In the genomic region with DNA sequence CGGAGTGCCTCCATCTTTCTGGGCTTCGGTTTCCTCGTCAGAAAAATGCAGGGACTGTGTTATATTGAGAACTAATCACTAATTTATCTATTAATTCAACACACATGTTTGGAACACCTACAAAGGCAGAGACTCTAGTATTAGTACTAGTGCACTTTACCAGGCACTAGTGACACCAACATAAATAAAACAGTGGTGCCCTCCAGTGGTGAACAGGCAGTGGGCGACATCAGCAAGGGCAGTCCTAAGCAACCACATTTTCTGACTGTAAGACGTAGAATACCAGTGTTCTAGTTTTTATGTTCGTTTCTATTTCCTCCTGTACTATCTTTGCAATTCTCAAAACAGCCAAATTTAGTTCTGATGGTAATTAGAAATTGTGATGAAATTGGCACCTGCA, we compare ENCODE assay signal across 9 cellular contexts.
A peak's percentile ranks its signal among the peaks of the same experiment; 100 is the strongest.
DNase-seq lines count a peak whose midpoint lies in the region; ATAC-seq, FAIRE-seq and TF ChIP-seq lines count a peak whose summit lies in the region.
"Had no signal": no experiment of that assay in that cellular context is flagged by ENCODE, and none has a peak within 500 bp of the region (broad histone marks: within the 10 kb centered on the region; RNA-seq: fewer than 3 reads in every experiment).

No MANE protein-coding gene starts in this region.

- H3K4me3 ChIP-seq in endothelial cell of umbilical vein (replicated peaks in 1 of 3; ENCODE audit: insufficient read depth in 1 of 3, low read depth in 1 of 3, low read length in 3 of 3) (no peak overlapping the region), psoas muscle (no peak overlapping the region)
- H3K4me3 ChIP-seq in effector memory CD4-positive, alpha-beta T cell (ENCODE audit: insufficient read depth, low read depth, low read length, poor library complexity, severe bottlenecking), result no peak overlapping the region

- peaks cover 2% of the 10 kb centered on the region for H4K20me1 ChIP-seq in endothelial cell of umbilical vein (replicated peaks; ENCODE audit: control insufficient read depth, extremely low read depth, insufficient read depth, low read length)

- no peak for TF ChIP-seq POLR2A in endothelial cell of umbilical vein (IDR thresholded peaks at IDR 0.05; ENCODE audit: low read depth, low read length)

- WGBS in psoas muscle, 3 donors, result 69 to 87% (median 84%) methylated on average over 6 of the region's 6 CpGs

- peak; percentile 71 for FAIRE-seq in endothelial cell of umbilical vein (lab: Jason Lieb, UNC)

- H3K9ac ChIP-seq in endothelial cell of umbilical vein (replicated peaks; ENCODE audit: extremely low read depth, insufficient read depth, low read length), result no peak overlapping the region

- dilution Hi-C loops in endothelial cell of umbilical vein (cut with MboI; ENCODE audit: extremely low pct_ligation_motif_present, low sequenced_read_pairs), result no loop called here

- H3K36me3 ChIP-seq in endothelial cell of umbilical vein (ENCODE audit: control insufficient read depth in 2 of 2, extremely low read depth in 1 of 2, insufficient read depth in 2 of 2, low read length in 2 of 2) (peaks cover 10 to 18% of the 10 kb centered on the region in 2 experiments), psoas muscle (ENCODE audit: insufficient read depth in 1 of 2, low read depth in 1 of 2) (peaks cover 0 to 13% of the 10 kb centered on the region in 2 donors)
- no peaks in the 10 kb centered on the region for H3K36me3 ChIP-seq in effector memory CD4-positive, alpha-beta T cell (ENCODE audit: control insufficient read depth, insufficient read depth, low read length)
- H3K36me3 ChIP-seq: neutrophil had no signal

- POLR2A ChIA-PET in RWPE1 (lab: Yijun Ruan, JAX; ENCODE audit: low non-redundant PET), result no interaction called here
- POLR2A ChIA-PET in endothelial cell of umbilical vein (lab: Charles Lee), result no interaction called here

- H3K4me2 ChIP-seq in endothelial cell of umbilical vein (ENCODE audit: insufficient read depth, low read length), result no peak overlapping the region

- intact Hi-C loops in endothelial cell of umbilical vein (cut with micrococcal nuclease), result loop anchor here (1.0 kb wide), 2 partner anchors 117 to 213 kb away; no protein-coding TSS in a partner anchor
- intact Hi-C loops in psoas muscle (cut with DNase I), result no loop called here

- no peaks in the 10 kb centered on the region for H3K4me1 ChIP-seq in endothelial cell of umbilical vein (ENCODE audit: control insufficient read depth, extremely low read depth, insufficient read depth, low read length)
- no peaks in the 10 kb centered on the region for H3K4me1 ChIP-seq in psoas muscle
- H3K4me1 ChIP-seq in effector memory CD4-positive, alpha-beta T cell (ENCODE audit: control insufficient read depth, insufficient read depth, low read length, poor library complexity, severe bottlenecking), result no peaks in the 10 kb centered on the region

- H3K9me3 ChIP-seq in endothelial cell of umbilical vein (replicated peaks; ENCODE audit: control insufficient read depth, insufficient read depth, low read length), result no peaks in the 10 kb centered on the region
- H3K9me3 ChIP-seq in psoas muscle, result no peaks in the 10 kb centered on the region
- H3K9me3 ChIP-seq in effector memory CD4-positive, alpha-beta T cell (ENCODE audit: control insufficient read depth, low read length), result no peaks in the 10 kb centered on the region
- H3K9me3 ChIP-seq: neutrophil had no signal

- H3K27me3 ChIP-seq in endothelial cell of umbilical vein (ENCODE audit: control insufficient read depth in 2 of 2, insufficient read depth in 2 of 2, low read length in 2 of 2) (no peaks in the 10 kb centered on the region), psoas muscle (ENCODE audit: insufficient read depth in 3 of 3, low read length in 2 of 3) (no peaks in the 10 kb centered on the region)
- H3K27me3 ChIP-seq in effector memory CD4-positive, alpha-beta T cell (replicated peaks; ENCODE audit: control insufficient read depth, insufficient read depth, low read length, poor library complexity, severe bottlenecking), result no peaks in the 10 kb centered on the region
- H3K27me3 ChIP-seq: neutrophil had no signal

- DNase-seq in Daoy (ENCODE audit: low read depth) (peak; percentile 5), RWPE1 (ENCODE audit: low spot score) (peak; percentile 30), endothelial cell of umbilical vein (ENCODE audit: low read depth, low spot score) (peak; percentile 21), psoas muscle (no peak), NCI-H226 (no peak)
- DNase-seq in effector memory CD4-positive, alpha-beta T cell, result no peak

- TF ChIP-seq CTCF in RWPE1 (conservative IDR thresholded peaks at IDR 0.05; ENCODE audit: low read depth) (peak; percentile 34), endothelial cell of umbilical vein (IDR thresholded peaks at IDR 0.05; ENCODE audit: extremely low read depth in 1 of 2, insufficient read depth in 1 of 2, low read depth in 1 of 2, low read length in 2 of 2) (peak; percentile 41 to 50), psoas muscle (IDR thresholded peaks at IDR 0.05) (peak; percentile 13)

- no peaks in the 10 kb centered on the region for H3K9me1 ChIP-seq in endothelial cell of umbilical vein (replicated peaks; ENCODE audit: control insufficient read depth, extremely low read depth, insufficient read depth, low read length)

- CTCF ChIA-PET in RWPE1 (lab: Yijun Ruan, JAX), result interaction anchor here (0.7 kb wide), 1 partner anchor 250 kb away, joined by 5 read pairs; no protein-coding TSS in a partner anchor
- CTCF ChIA-PET in endothelial cell of umbilical vein (lab: Charles Lee), result interaction anchor here (1.6 kb wide), 1 partner anchor 278 kb away, joined by 6 read pairs; no protein-coding TSS in a partner anchor

- H3K27ac ChIP-seq in RWPE1, result no peak overlapping the region
- no peak overlapping the region for H3K27ac ChIP-seq in endothelial cell of umbilical vein (ENCODE audit: insufficient read depth, low read depth, low read length)
- no peak overlapping the region for H3K27ac ChIP-seq in psoas muscle
- H3K27ac ChIP-seq in effector memory CD4-positive, alpha-beta T cell (ENCODE audit: insufficient read depth, low read length, poor library complexity, severe bottlenecking), result no peak overlapping the region
- H3K27ac ChIP-seq: neutrophil had no signal

- ATAC-seq in GM19328 (IDR thresholded peaks at IDR 0.05; ENCODE audit: unreplicated experiment), result peak; percentile 73
- ATAC-seq in HG03469 (IDR thresholded peaks at IDR 0.05; ENCODE audit: unreplicated experiment), result peak; percentile 86
- ATAC-seq in psoas muscle, result no peak

- no peak overlapping the region for H2AFZ ChIP-seq in endothelial cell of umbilical vein (ENCODE audit: low read depth, low read length)

- BruUV-seq in endothelial cell of umbilical vein (replicated peaks; lab: Mats Ljungman, UMichigan), result no TSS peak

- no peaks in the 10 kb centered on the region for H3K79me2 ChIP-seq in endothelial cell of umbilical vein (ENCODE audit: control insufficient read depth, insufficient read depth, low read length)

TF ChIP-seq in endothelial cell of umbilical vein, 7 proteins besides CTCF, POLR2A, EP300 and RAD21:
- TF ChIP-seq GATA2 (IDR thresholded peaks at IDR 0.05; ENCODE audit: insufficient read depth, insufficient read length, low read depth, low read length) (no peak), EZH2 (IDR thresholded peaks at IDR 0.05; ENCODE audit: borderline replicate concordance, low read depth, low read length, severe bottlenecking) (no peak), MYC (IDR thresholded peaks at IDR 0.05; ENCODE audit: low read depth, low read length) (no peak), JUN (IDR thresholded peaks at IDR 0.05; ENCODE audit: borderline replicate concordance, insufficient read depth, insufficient read length, low read depth) (no peak), POLR2AphosphoS5 (IDR thresholded peaks at IDR 0.05; ENCODE audit: insufficient read depth, low read depth, low read length) (no peak), FOS (IDR thresholded peaks at IDR 0.05; ENCODE audit: borderline replicate concordance, insufficient read depth, low read length) (no peak)
- TF ChIP-seq, protein P1, sequence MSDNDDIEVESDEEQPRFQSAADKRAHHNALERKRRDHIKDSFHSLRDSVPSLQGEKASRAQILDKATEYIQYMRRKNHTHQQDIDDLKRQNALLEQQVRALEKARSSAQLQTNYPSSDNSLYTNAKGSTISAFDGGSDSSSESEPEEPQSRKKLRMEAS (IDR thresholded peaks at IDR 0.05; ENCODE audit: insufficient read depth, insufficient read length), result no peak

Comparison
In these comparisons a context has a peak if more than half of its experiments do, and no peak if none do; other contexts are left out.
1. DNase-seq: peak in Daoy (single experiment), RWPE1 (single experiment) and endothelial cell of umbilical vein (single experiment); none in psoas muscle (0 of 2), NCI-H226 (single experiment) and effector memory CD4-positive, alpha-beta T cell (0 of 3).
2. ATAC-seq: peak in GM19328 (single experiment) and HG03469 (single experiment); none in psoas muscle (0 of 4).
3. Peak in every context shown above with its lines, with median percentiles within 50 percentile points of each other: CTCF ChIP-seq.